Comparison of ENCODE assay signal across 27 cellular contexts in genomic region chr5:133041157-133041784, GRCh38. TPM values are rescaled to one million over a fixed set of nuclear protein-coding genes. Genes with fewer than 3 reads are reported as not detected.
DNase-seq lines count a peak whose midpoint lies in the region; ATAC-seq and TF ChIP-seq lines count a peak whose summit lies in the region.
"Had no signal": no experiment of that assay in that cellular context is flagged by ENCODE, and none has a peak within 500 bp of the region (broad histone marks: within the 10 kb centered on the region; RNA-seq: fewer than 3 reads in every experiment).

No MANE protein-coding gene starts in this region.

- H3K27me3 ChIP-seq in H9 (ENCODE audit: insufficient read depth, low read length): no peaks in the 10 kb centered on the region
- H3K27me3 ChIP-seq in osteoblast (ENCODE audit: insufficient read depth, low read length): no peaks in the 10 kb centered on the region
- H3K27me3 ChIP-seq: esophagus muscularis mucosa had no signal

- H2AFZ ChIP-seq in H9 (ENCODE audit: low read length) (peak overlapping the region; percentile 95), osteoblast (ENCODE audit: low read length) (peak overlapping the region; percentile 59)
- H2AFZ ChIP-seq: parathyroid adenoma had no signal

- H2AK5ac ChIP-seq in H9 (ENCODE audit: insufficient read length, low read length): no peak overlapping the region

- H3K36me3 Mint-ChIP-seq in H9 (ENCODE audit: insufficient read depth in 1 of 3, low read depth in 3 of 3): no peaks in the 10 kb centered on the region; a peak in 1 of 7 replicates
- H3K36me3 Mint-ChIP-seq: activated naive CD4-positive, alpha-beta T cell treated with anti-CD3 and anti-CD28 coated beads, Interleukin-2, amount 50 U/mL, for 24 hours; stimulated activated effector memory CD8-positive, alpha-beta T cell treated with anti-CD3 and anti-CD28 coated beads, Interleukin-12 subunit alpha, Interleukin-12 subunit beta, amount 100 ng/mL, for 72 hours had no signal

- peaks cover 6 to 9% of the 10 kb centered on the region in 2 experiments for H3K4me1 Mint-ChIP-seq in H9
- H3K4me1 Mint-ChIP-seq: activated naive CD4-positive, alpha-beta T cell treated with anti-CD3 and anti-CD28 coated beads, Interleukin-2, amount 50 U/mL, for 24 hours; activated T-helper 17 cell treated with anti-CD3 and anti-CD28 coated beads, Interleukin-2, amount 50 U/mL, for 72 hours; nephron; stimulated activated effector memory CD8-positive, alpha-beta T cell treated with anti-CD3 and anti-CD28 coated beads, Interleukin-12 subunit alpha, Interleukin-12 subunit beta, amount 100 ng/mL, for 72 hours had no signal

- ATAC-seq in esophagus mucosa: peak; percentile 79
- ATAC-seq: activated T-helper 17 cell treated with anti-CD3 and anti-CD28 coated beads, Interleukin-2, amount 50 U/mL, for 72 hours; mucosa of descending colon; right cardiac atrium; stimulated activated effector memory CD8-positive, alpha-beta T cell treated with anti-CD3 and anti-CD28 coated beads, Interleukin-12 subunit alpha, Interleukin-12 subunit beta, amount 100 ng/mL, for 72 hours had no signal

- H3K4me3 ChIP-seq in osteoblast (ENCODE audit: insufficient read depth, low read length) (no peak overlapping the region), foreskin fibroblast (ENCODE audit: low read depth in 1 of 2, low read length in 2 of 2) (no peak overlapping the region)
- H3K4me3 ChIP-seq: esophagus muscularis mucosa, mucosa of descending colon had no signal

- no peaks in the 10 kb centered on the region for H3K79me1 ChIP-seq in H9 (ENCODE audit: insufficient read depth, low read depth, low read length, poor library complexity, severe bottlenecking)

- no peak overlapping the region for H3T11ph ChIP-seq in H9 (ENCODE audit: low read length)

- H3K27ac ChIP-seq in H9 (ENCODE audit: insufficient read length, low read depth, low read length): no peak overlapping the region
- peak overlapping the region; percentile 47; the same call in 1 of the 2 replicates for H3K27ac ChIP-seq in VCaP
- H3K27ac ChIP-seq in osteoblast (ENCODE audit: low read depth, low read length): no peak overlapping the region
- H3K27ac ChIP-seq: esophagus muscularis mucosa, parathyroid adenoma had no signal

- H3K9me3 ChIP-seq in H9 (ENCODE audit: control insufficient read depth, low read depth, low read length): no peaks in the 10 kb centered on the region
- no peaks in the 10 kb centered on the region for H3K9me3 ChIP-seq in osteoblast (ENCODE audit: low read depth, low read length)
- H3K9me3 ChIP-seq: esophagus muscularis mucosa, mucosa of descending colon had no signal

- H3K56ac ChIP-seq in H9 (ENCODE audit: insufficient read length, low read depth, low read length): no peak overlapping the region

- no peak overlapping the region for H3K4me2 ChIP-seq in H9 (ENCODE audit: insufficient read depth, insufficient read length, low read length)
- no peak overlapping the region for H3K4me2 ChIP-seq in osteoblast (ENCODE audit: insufficient read depth, low read length)

- H3K79me2 ChIP-seq in H9 (ENCODE audit: insufficient read depth, low read length): no peaks in the 10 kb centered on the region
- no peaks in the 10 kb centered on the region for H3K79me2 ChIP-seq in osteoblast (ENCODE audit: insufficient read depth, low read length)
- H3K79me2 ChIP-seq: parathyroid adenoma had no signal

- no peak overlapping the region for H3K14ac ChIP-seq in H9 (ENCODE audit: insufficient read depth, low read length)

- H3K4me3 Mint-ChIP-seq in H9: no peak overlapping the region
- H3K4me3 Mint-ChIP-seq: activated naive CD4-positive, alpha-beta T cell treated with anti-CD3 and anti-CD28 coated beads, Interleukin-2, amount 50 U/mL, for 24 hours; activated T-helper 17 cell treated with anti-CD3 and anti-CD28 coated beads, Interleukin-2, amount 50 U/mL, for 72 hours; nephron; stimulated activated effector memory CD8-positive, alpha-beta T cell treated with anti-CD3 and anti-CD28 coated beads, Interleukin-12 subunit alpha, Interleukin-12 subunit beta, amount 100 ng/mL, for 72 hours had no signal

- WGBS in H9 (ENCODE audit: extremely low coverage, insufficient read length, low lambda C conversion rate): no CpG with 5 or more reads among the region's 3 CpGs

- H3K27me3 Mint-ChIP-seq in H9 (ENCODE audit: low read depth): no peaks in the 10 kb centered on the region
- H3K27me3 Mint-ChIP-seq: activated naive CD4-positive, alpha-beta T cell treated with anti-CD3 and anti-CD28 coated beads, Interleukin-2, amount 50 U/mL, for 24 hours; activated T-helper 17 cell treated with anti-CD3 and anti-CD28 coated beads, Interleukin-2, amount 50 U/mL, for 72 hours had no signal

- H3K36me3 ChIP-seq in osteoblast (ENCODE audit: insufficient read depth, low read length): no peaks in the 10 kb centered on the region
- H3K36me3 ChIP-seq: esophagus muscularis mucosa had no signal

- no peak overlapping the region for H3K9ac ChIP-seq in H9 (ENCODE audit: extremely low read depth, insufficient read length, low read length)
- H3K9ac ChIP-seq: parathyroid adenoma had no signal

- no peak overlapping the region for H4K5ac ChIP-seq in H9 (ENCODE audit: insufficient read length, low read depth, low read length)

- H3K4me1 ChIP-seq in H9 (ENCODE audit: insufficient read depth, low read length): no peaks in the 10 kb centered on the region
- H3K4me1 ChIP-seq in osteoblast (ENCODE audit: insufficient read depth, low read length): no peaks in the 10 kb centered on the region
- H3K4me1 ChIP-seq: esophagus muscularis mucosa, parathyroid adenoma had no signal

- no peak overlapping the region for H2BK5ac ChIP-seq in H9 (ENCODE audit: insufficient read length, low read length)

- H4K20me1 ChIP-seq in H9 (ENCODE audit: control insufficient read depth, insufficient read depth, insufficient read length) (no peaks in the 10 kb centered on the region), osteoblast (ENCODE audit: insufficient read depth, low read length) (no peaks in the 10 kb centered on the region)

- H4K91ac ChIP-seq in H9 (ENCODE audit: insufficient read length, low read depth, low read length): no peak overlapping the region

- no peak overlapping the region for H3K4ac ChIP-seq in H9 (ENCODE audit: low read depth, low read length)

- no peak overlapping the region for H2BK20ac ChIP-seq in H9 (ENCODE audit: low read depth, low read length, poor library complexity, severe bottlenecking)

- no peak overlapping the region for H2BK15ac ChIP-seq in H9 (ENCODE audit: low read depth, low read length)

- no peak overlapping the region for H3K23ac ChIP-seq in H9 (ENCODE audit: insufficient read length, low read depth, low read length)

- no peak overlapping the region for H4K8ac ChIP-seq in H9 (replicated peaks; ENCODE audit: insufficient read length, low read depth, low read length)

- no peaks in the 10 kb centered on the region for H3K23me2 ChIP-seq in H9 (ENCODE audit: insufficient read length, low read depth, low read length, poor library complexity, severe bottlenecking)

- DNase-seq in H9 (no peak), osteoblast (ENCODE audit: insufficient read length, low spot score, missing footprints) (no peak), foreskin fibroblast (no peak), NCI-H1694 (lab: John Stamatoyannopoulos, UW) (no peak), glomerular visceral epithelial cell (ENCODE audit: extremely low spot score) (no peak), NK-92 (lab: John Stamatoyannopoulos, UW; ENCODE audit: unreplicated experiment) (no peak)
- DNase-seq: activated CD4-positive, alpha-beta T cell treated with anti-CD3 and anti-CD28 coated beads, Interleukin-2, amount 50 U/mL, for 48 hours; activated CD4-positive, CD25-positive, alpha-beta regulatory T cell; amygdala; effector CD8-positive, alpha-beta T cell; mucosa of descending colon; NCI-H1092 treated with DMSO at 0.1 percent for 48 hours; NCI-H2081; NCI-H774; right cardiac atrium; SHP77; stimulated activated CD4-positive, alpha-beta T cell treated with anti-CD3 and anti-CD28 coated beads, Interleukin-4, amount 100 ng/mL, for 1 hour; SW 1271; T1000 had no signal

- H2BK120ac ChIP-seq in H9 (ENCODE audit: low read depth, low read length, poor library complexity, severe bottlenecking): no peak overlapping the region

- H2BK12ac ChIP-seq in H9 (ENCODE audit: insufficient read length, low read depth, low read length): no peak overlapping the region

- TF ChIP-seq CTCF in H9 (conservative IDR thresholded peaks at IDR 0.05): no peak
- TF ChIP-seq CTCF in VCaP (conservative IDR thresholded peaks at IDR 0.05): no peak
- no peak for TF ChIP-seq CTCF in osteoblast (IDR thresholded peaks at IDR 0.05; ENCODE audit: extremely low read depth, low read depth, low read length)
- no peak for TF ChIP-seq CTCF in foreskin fibroblast (IDR thresholded peaks at IDR 0.05; ENCODE audit: low read depth, low read length)

- 0 out of 5 replicates have a peak, but pooled peaks cover 0 to 2% of the 10 kb centered on the region in 2 experiments for H3K9me3 Mint-ChIP-seq in H9
- H3K9me3 Mint-ChIP-seq: activated naive CD4-positive, alpha-beta T cell treated with anti-CD3 and anti-CD28 coated beads, Interleukin-2, amount 50 U/mL, for 24 hours; activated T-helper 17 cell treated with anti-CD3 and anti-CD28 coated beads, Interleukin-2, amount 50 U/mL, for 72 hours; nephron; stimulated activated effector memory CD8-positive, alpha-beta T cell treated with anti-CD3 and anti-CD28 coated beads, Interleukin-12 subunit alpha, Interleukin-12 subunit beta, amount 100 ng/mL, for 72 hours had no signal

- H3K27ac Mint-ChIP-seq in H9: peak overlapping the region; percentile 1 to 33 (median 9); a peak in 5 of 7 replicates
- H3K27ac Mint-ChIP-seq: activated naive CD4-positive, alpha-beta T cell treated with anti-CD3 and anti-CD28 coated beads, Interleukin-2, amount 50 U/mL, for 24 hours; activated T-helper 17 cell treated with anti-CD3 and anti-CD28 coated beads, Interleukin-2, amount 50 U/mL, for 72 hours; nephron; stimulated activated effector memory CD8-positive, alpha-beta T cell treated with anti-CD3 and anti-CD28 coated beads, Interleukin-12 subunit alpha, Interleukin-12 subunit beta, amount 100 ng/mL, for 72 hours had no signal

- H3K18ac ChIP-seq in H9 (ENCODE audit: insufficient read length, low read depth, low read length): no peak overlapping the region

RNA-seq across cellular contexts. Expression of gene HSPA4, which starts 10.5 kb away (rescaled TPM):
- total RNA-seq in H9 (2021): 293 and 300 TPM in 2 replicates
- 107 TPM for total RNA-seq in esophagus mucosa
- total RNA-seq in osteoblast: 125 and 135 TPM in 2 replicates

RNA-seq across cellular contexts. Expression of gene ZCCHC10, which starts 14.9 kb away (rescaled TPM):
- total RNA-seq in H9 (2021): 34.0 and 34.4 TPM in 2 replicates
- total RNA-seq in esophagus mucosa: 20.1 TPM
- 7.7 and 12.3 TPM in 2 replicates for total RNA-seq in osteoblast
